20 cellular contexts compared by ENCODE assay signal in the genomic region with DNA sequence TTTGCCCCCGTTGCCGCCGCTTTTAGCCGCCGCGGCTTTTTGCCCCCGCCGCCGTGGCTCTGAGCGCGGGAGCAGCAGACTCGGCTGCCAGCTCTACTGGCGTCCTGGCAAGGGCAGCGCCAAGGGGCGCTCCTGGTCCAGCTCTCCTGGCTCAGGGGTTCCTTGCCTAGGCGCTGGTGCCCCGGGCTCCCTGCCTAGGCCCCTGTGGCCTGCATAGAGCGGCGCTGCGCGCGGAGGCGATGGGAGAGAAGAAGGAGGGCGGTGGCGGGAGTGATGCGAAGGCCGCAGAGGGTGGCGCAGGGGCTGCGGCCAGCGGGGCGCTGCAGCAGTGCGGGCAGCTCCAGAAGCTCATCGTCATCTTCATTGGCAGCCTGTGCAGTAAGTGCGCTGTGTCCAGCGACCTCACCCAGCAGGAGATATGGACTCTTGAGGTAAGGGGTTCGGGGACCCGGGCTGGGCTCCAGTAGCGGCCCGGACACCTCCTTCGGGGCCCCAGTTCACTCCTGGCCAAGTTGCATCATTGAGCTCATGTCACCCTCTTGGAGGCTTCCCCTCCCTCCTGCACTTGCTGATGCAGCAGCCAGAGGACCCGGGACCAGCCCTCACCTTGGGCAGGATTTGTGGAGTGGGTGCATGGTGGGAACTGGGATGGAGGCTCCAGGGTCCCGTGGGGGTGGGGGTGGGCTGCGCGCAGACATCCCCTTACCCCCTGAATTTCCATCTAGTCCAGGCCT.
"Had no signal": no experiment of that assay in that cellular context is flagged by ENCODE, and none has a peak within 500 bp of the region (broad histone marks: within the 10 kb centered on the region; RNA-seq: fewer than 3 reads in every experiment).

No MANE protein-coding gene starts in this region.

- H3K27ac ChIP-seq: gastroesophageal sphincter, heart left ventricle, pancreas, thyroid gland had no signal

- H3K9me3 ChIP-seq: pancreas, thyroid gland had no signal

- ATAC-seq: activated naive CD8-positive, alpha-beta T cell treated with anti-CD3 and anti-CD28 coated beads, Interleukin-2, amount 50 U/mL, for 24 hours; gastroesophageal sphincter; heart left ventricle; naive thymus-derived CD8-positive, alpha-beta T cell; pancreas had no signal

- DNase-seq: activated CD4-positive, alpha-beta T cell treated with anti-CD3 and anti-CD28 coated beads, Interleukin-2, amount 10 ng/mL, durations not matched to agents 7 days and 5 days; activated CD8-positive, alpha-beta memory T cell treated with anti-CD3 and anti-CD28 coated beads for 24 hours; activated CD8-positive, alpha-beta memory T cell treated with anti-CD3 and anti-CD28 coated beads, Interleukin-2, amount 50 U/mL, for 48 hours; activated gamma-delta T cell; activated naive CD8-positive, alpha-beta T cell treated with anti-CD3 and anti-CD28 coated beads, Interleukin-2, amount 50 U/mL, for 24 hours; activated T-cell treated with anti-CD3 and anti-CD28 coated beads, Interleukin-2, amount 50 U/mL, for 48 hours; anterior cingulate cortex; central memory CD4-positive, alpha-beta T cell; cortex of kidney; effector CD4-positive, alpha-beta T cell; mesendoderm; stimulated activated CD4-positive, alpha-beta T cell treated with anti-CD3 and anti-CD28 coated beads, Interleukin-12 subunit alpha, Interleukin-12 subunit beta, amount 100 ng/mL, for 4 hours; stimulated activated CD4-positive, alpha-beta T cell treated with anti-CD3 and anti-CD28 coated beads, Interleukin-1b, Interleukin-23, amount 100 ng/mL, for 48 hours; stimulated activated CD8-positive, alpha-beta memory T cell treated with anti-CD3 and anti-CD28 coated beads, Interleukin-4, amount 100 ng/mL, for 48 hours; stimulated activated naive CD4-positive, alpha-beta T cell; thyroid gland had no signal

- H3K36me3 ChIP-seq: gastroesophageal sphincter, heart left ventricle, pancreas, thyroid gland had no signal

- H3K4me1 ChIP-seq: gastroesophageal sphincter, heart left ventricle, pancreas, thyroid gland had no signal

- H3K4me3 ChIP-seq: gastroesophageal sphincter, heart left ventricle, pancreas, thyroid gland had no signal

- H3K27me3 ChIP-seq: pancreas, thyroid gland had no signal
